Comparison of ENCODE assay signal across 8 cellular contexts in the genomic region with DNA sequence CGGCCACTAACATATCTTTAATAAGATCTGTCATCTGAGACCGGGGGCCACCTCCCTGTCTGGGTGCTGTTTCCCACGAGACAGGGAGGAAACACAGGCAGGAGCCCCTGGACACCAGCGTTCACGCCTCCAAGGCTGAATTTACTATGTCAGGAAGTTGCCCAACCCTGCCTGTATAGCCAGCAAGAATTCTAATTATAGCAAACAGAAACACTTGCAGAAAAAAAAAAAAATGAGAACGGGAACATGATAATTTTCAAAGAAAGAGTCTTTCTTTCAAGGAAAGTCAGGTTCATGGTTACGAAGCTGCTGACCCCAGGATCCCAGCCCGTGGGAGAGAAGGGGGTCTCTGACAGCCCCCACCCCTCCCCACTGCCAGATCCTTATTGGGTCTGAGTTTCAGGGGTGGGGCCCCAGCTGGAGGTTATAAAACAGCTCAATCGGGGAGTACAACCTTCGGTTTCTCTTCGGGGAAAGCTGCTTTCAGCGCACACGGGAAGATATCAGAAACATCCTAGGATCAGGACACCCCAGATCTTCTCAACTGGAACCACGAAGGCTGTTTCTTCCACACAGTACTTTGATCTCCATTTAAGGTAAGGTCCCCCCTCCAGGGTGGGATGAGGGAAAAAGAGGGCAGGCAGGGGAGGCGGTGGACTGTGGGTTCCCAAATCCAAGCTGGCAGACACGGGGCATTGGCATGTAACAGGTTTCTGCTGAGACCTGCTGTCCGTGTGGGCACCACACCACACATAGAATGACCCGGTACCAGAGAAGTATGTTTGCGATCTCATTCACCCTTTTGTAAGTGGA. TPM values are rescaled to one million over a fixed set of nuclear protein-coding genes. Genes with fewer than 3 reads are reported as not detected.
DNase-seq lines count a peak whose midpoint lies in the region; ATAC-seq and TF ChIP-seq lines count a peak whose summit lies in the region.
"Had no signal": no experiment of that assay in that cellular context is flagged by ENCODE, and none has a peak within 500 bp of the region (broad histone marks: within the 10 kb centered on the region; RNA-seq: fewer than 3 reads in every experiment).

IL3RA (plus strand) TSS at position 455 of the 813 bp plus-strand sequence. CDS start 4,981 bp downstream, outside the sequence.

- H3K4me1 ChIP-seq in right cardiac atrium (ENCODE audit: control insufficient read depth, insufficient read depth, low read length) (no peaks in the 10 kb centered on the region), spleen (peaks cover 0 to 67% (median 20%) of the 10 kb centered on the region in 6 donors)

- peaks cover 0 to 3% (median 0%) of the 10 kb centered on the region in 6 donors for H3K36me3 ChIP-seq in spleen

- no peak for TF ChIP-seq CTCF in spleen (IDR thresholded peaks at IDR 0.05 in 8 of 11, conservative IDR thresholded peaks at IDR 0.05 in 3 of 11)

- H3K27ac ChIP-seq in right cardiac atrium (ENCODE audit: low read length): peak within 1 kb of the TSS; percentile 63
- peak within 1 kb of the TSS in 7 of 8 donors; percentile 53 to 86 (median 69) for H3K27ac ChIP-seq in spleen
- H3K27ac ChIP-seq: VCaP had no signal

- ATAC-seq in GM18861 (IDR thresholded peaks at IDR 0.05; ENCODE audit: unreplicated experiment) (peak; percentile 50), HG02938 (IDR thresholded peaks at IDR 0.05; ENCODE audit: unreplicated experiment) (peak; percentile 60), right cardiac atrium (peak; percentile 55 to 87)

- H3K27me3 ChIP-seq in right cardiac atrium (ENCODE audit: control insufficient read depth, insufficient read depth) (no peaks in the 10 kb centered on the region), spleen (replicated peaks in 1 of 7) (peaks cover 0 to 17% (median 0%) of the 10 kb centered on the region in 7 donors)

- TF ChIP-seq POLR2A in spleen (IDR thresholded peaks at IDR 0.05): no peak

- H3K4me3 ChIP-seq in right cardiac atrium (ENCODE audit: low read length): peak within 1 kb of the TSS; percentile 58
- H3K4me3 ChIP-seq in spleen: peak within 1 kb of the TSS; percentile 18 to 56 (median 36)

- WGBS in right cardiac atrium: 15% methylated on average over 19 of the region's 19 CpGs
- 1 to 7% (median 4%) methylated on average over 19 of the region's 19 CpGs for WGBS in spleen, 5 donors

- no peaks in the 10 kb centered on the region for H3K9me3 ChIP-seq in right cardiac atrium (ENCODE audit: control insufficient read depth, low read length)
- peaks cover 0 to 17% (median 11%) of the 10 kb centered on the region in 8 donors for H3K9me3 ChIP-seq in spleen

- DNase-seq in UCSD-AML1 (lab: John Stamatoyannopoulos, UW; ENCODE audit: unreplicated experiment) (peak; percentile 86), right cardiac atrium (peak in 1 of 3 donors; percentile 56), spleen (peak; percentile 84)
- DNase-seq in stimulated activated CD8-positive, alpha-beta memory T cell treated with anti-CD3 and anti-CD28 coated beads, Interleukin-4, amount 100 ng/mL, for 48 hours: no peak
- DNase-seq in activated CD4-positive, alpha-beta T cell treated with anti-CD3 and anti-CD28 coated beads, Interleukin-2, amount 50 U/mL, for 1 hour: no peak

- intact Hi-C loops in right cardiac atrium (cut with DNase I): no loop called here
- intact Hi-C loops in spleen (cut with DNase I; ENCODE audit: low total_unique reads): no loop called here

RNA-seq across cellular contexts. Expression of gene IL3RA, which starts in this region (rescaled TPM):
- total RNA-seq in right cardiac atrium (1 to 10 TPM; 2.6 to 4.4 (median 3.1) TPM), spleen (1 to 10 TPM; 2.4 to 8.6 (median 5.4) TPM)
- polyA plus RNA-seq in right cardiac atrium (8.7 TPM), spleen (10 to 100 TPM in 1 of 3 donors, 1 to 10 TPM in 2; 6.7 to 11.2 (median 9.4) TPM)

Comparison
In these comparisons a context has a peak if more than half of its experiments do, and no peak if none do; other contexts are left out.
1. DNase-seq: peak in UCSD-AML1 (single experiment) and spleen (single experiment); none in stimulated activated CD8-positive, alpha-beta memory T cell treated with anti-CD3 and anti-CD28 coated beads, Interleukin-4, amount 100 ng/mL, for 48 hours (single experiment) and activated CD4-positive, alpha-beta T cell treated with anti-CD3 and anti-CD28 coated beads, Interleukin-2, amount 50 U/mL, for 1 hour (single experiment).
2. Peak in every context shown above with its lines, with median percentiles within 50 percentile points of each other: ATAC-seq.